In the genomic region with DNA sequence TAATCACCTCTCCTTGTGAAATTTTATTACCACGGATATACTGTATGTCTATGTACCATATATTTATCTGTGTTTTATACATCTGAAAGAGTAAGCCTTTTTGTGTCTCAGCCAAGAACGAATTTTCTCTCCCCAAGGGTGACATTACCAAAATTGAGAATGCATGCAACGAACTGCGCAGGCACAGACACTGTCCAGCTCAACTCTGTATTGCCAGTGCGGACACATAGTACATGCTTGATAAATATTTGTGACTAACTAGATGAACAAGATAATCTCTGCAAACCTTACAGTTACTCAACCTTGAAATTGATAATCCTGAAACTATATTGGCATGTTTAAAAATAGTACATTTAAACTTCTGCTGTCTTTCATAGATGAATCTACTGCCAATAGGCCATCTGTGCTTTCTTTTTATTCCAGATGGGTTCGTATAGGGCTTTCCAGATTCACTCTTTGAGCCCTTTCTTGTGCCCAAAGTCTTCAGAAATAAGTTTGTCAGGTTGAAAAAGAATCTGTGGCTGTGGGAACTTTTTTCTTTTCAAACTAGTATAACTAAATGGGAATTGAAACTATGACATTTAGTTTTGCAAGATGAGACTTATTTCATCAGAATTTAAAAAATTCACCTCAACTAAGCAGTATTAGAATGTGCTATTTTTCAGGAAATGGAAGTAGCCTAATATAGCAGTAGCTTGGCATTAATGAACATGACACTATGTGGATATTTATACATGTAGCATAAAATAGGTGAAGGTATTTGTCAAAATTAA, we compare ENCODE assay signal across 1 cellular context.
TF ChIP-seq lines count a peak whose summit lies in the region.

No MANE protein-coding gene starts in this region.

TF ChIP-seq in GM12878, 131 proteins besides CTCF, POLR2A, EP300 and RAD21 (continued from another document and continues in another):
- TF ChIP-seq, protein P1, sequence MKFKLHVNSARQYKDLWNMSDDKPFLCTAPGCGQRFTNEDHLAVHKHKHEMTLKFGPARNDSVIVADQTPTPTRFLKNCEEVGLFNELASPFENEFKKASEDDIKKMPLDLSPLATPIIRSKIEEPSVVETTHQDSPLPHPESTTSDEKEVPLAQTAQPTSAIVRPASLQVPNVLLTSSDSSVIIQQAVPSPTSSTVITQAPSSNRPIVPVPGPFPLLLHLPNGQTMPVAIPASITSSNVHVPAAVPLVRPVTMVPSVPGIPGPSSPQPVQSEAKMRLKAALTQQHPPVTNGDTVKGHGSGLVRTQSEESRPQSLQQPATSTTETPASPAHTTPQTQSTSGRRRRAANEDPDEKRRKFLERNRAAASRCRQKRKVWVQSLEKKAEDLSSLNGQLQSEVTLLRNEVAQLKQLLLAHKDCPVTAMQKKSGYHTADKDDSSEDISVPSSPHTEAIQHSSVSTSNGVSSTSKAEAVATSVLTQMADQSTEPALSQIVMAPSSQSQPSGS (IDR thresholded peaks at IDR 0.05; ENCODE audit: low read length) = peak; percentile 88
- TF ChIP-seq RCOR1 (conservative IDR thresholded peaks at IDR 0.05; ENCODE audit: low read depth, low read length) (no peak), YY1 (IDR thresholded peaks at IDR 0.05; ENCODE audit: low read depth, low read length) (no peak), ESRRA (IDR thresholded peaks at IDR 0.05; ENCODE audit: low read length) (0 out of 2 replicates have a peak, but pooled peaks have one; percentile 59), KLF5 (IDR thresholded peaks at IDR 0.05; ENCODE audit: partially characterized antibody) (no peak), KAT2A (conservative IDR thresholded peaks at IDR 0.05; ENCODE audit: control insufficient read depth, low read depth, low read length) (no peak), ZNF622 (IDR thresholded peaks at IDR 0.05) (no peak), NFYA (IDR thresholded peaks at IDR 0.05; ENCODE audit: borderline replicate concordance, low read depth, low read length) (no peak), EED (IDR thresholded peaks at IDR 0.05; ENCODE audit: low read depth) (no peak), EZH2 (IDR thresholded peaks at IDR 0.05; ENCODE audit: borderline replicate concordance, control insufficient read depth, low read depth, low read length) (no peak), CHD4 (IDR thresholded peaks at IDR 0.05) (no peak), MYB (IDR thresholded peaks at IDR 0.05; ENCODE audit: borderline replicate concordance, low read depth, low read length) (no peak), IRF3 (IDR thresholded peaks at IDR 0.05) (no peak), JUNB (IDR thresholded peaks at IDR 0.05) (peak; percentile 66), STAT3 (IDR thresholded peaks at IDR 0.05; ENCODE audit: low read depth, low read length) (no peak), ZNF217 (IDR thresholded peaks at IDR 0.05) (no peak), SRF (IDR thresholded peaks at IDR 0.05; ENCODE audit: low read depth in 2 of 2, low read length in 2 of 2) (peak in 1 of 2 experiments; percentile 52; a peak in 1 of 4 replicates), WRNIP1 (IDR thresholded peaks at IDR 0.05; ENCODE audit: borderline replicate concordance, low read depth, low read length) (no peak), MTA3 (IDR thresholded peaks at IDR 0.05; ENCODE audit: borderline replicate concordance, low read length) (no peak), YBX1 (IDR thresholded peaks at IDR 0.05) (no peak), NR2C2 (IDR thresholded peaks at IDR 0.05; ENCODE audit: borderline replicate concordance, control insufficient read depth, insufficient read length, low read depth) (no peak), HDAC2 (IDR thresholded peaks at IDR 0.05) (no peak), BMI1 (IDR thresholded peaks at IDR 0.05; ENCODE audit: borderline replicate concordance) (no peak), MLLT1 (IDR thresholded peaks at IDR 0.05) (no peak), CEBPB (IDR thresholded peaks at IDR 0.05; ENCODE audit: borderline replicate concordance in 1 of 2, low read depth in 2 of 2, low read length in 2 of 2) (peak in 1 of 2 experiments; percentile 23; a peak in 1 of 4 replicates), TCF12 (IDR thresholded peaks at IDR 0.05; ENCODE audit: low read depth, low read length) (no peak), POLR2AphosphoS2 (IDR thresholded peaks at IDR 0.05; ENCODE audit: low read depth, low read length) (no peak), POLR2AphosphoS5 (IDR thresholded peaks at IDR 0.05; ENCODE audit: low read length) (no peak), TARDBP (IDR thresholded peaks at IDR 0.05; ENCODE audit: borderline replicate concordance) (no peak), MEF2B (IDR thresholded peaks at IDR 0.05; ENCODE audit: partially characterized antibody, poor library complexity, severe bottlenecking) (peak; percentile 68), ZBED1 (IDR thresholded peaks at IDR 0.05; ENCODE audit: borderline replicate concordance) (peak; percentile 83), ZNF592 (IDR thresholded peaks at IDR 0.05) (no peak), PBX3 (IDR thresholded peaks at IDR 0.05; ENCODE audit: insufficient replicate concordance, low read depth, low read length) (no peak), KDM1A (IDR thresholded peaks at IDR 0.05; ENCODE audit: borderline replicate concordance) (no peak), IRF4 (IDR thresholded peaks at IDR 0.05; ENCODE audit: low read depth, low read length) (0 out of 2 replicates have a peak, but pooled peaks have one; percentile 6), ATF3 (IDR thresholded peaks at IDR 0.05; ENCODE audit: borderline replicate concordance, extremely low read depth, low read depth, low read length) (no peak)
- TF ChIP-seq, protein P2, sequence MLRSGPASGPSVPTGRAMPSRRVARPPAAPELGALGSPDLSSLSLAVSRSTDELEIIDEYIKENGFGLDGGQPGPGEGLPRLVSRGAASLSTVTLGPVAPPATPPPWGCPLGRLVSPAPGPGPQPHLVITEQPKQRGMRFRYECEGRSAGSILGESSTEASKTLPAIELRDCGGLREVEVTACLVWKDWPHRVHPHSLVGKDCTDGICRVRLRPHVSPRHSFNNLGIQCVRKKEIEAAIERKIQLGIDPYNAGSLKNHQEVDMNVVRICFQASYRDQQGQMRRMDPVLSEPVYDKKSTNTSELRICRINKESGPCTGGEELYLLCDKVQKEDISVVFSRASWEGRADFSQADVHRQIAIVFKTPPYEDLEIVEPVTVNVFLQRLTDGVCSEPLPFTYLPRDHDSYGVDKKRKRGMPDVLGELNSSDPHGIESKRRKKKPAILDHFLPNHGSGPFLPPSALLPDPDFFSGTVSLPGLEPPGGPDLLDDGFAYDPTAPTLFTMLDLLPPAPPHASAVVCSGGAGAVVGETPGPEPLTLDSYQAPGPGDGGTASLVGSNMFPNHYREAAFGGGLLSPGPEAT (IDR thresholded peaks at IDR 0.05; ENCODE audit: low read depth) = peak; percentile 52; the same call in 1 of the 2 replicates
- TF ChIP-seq, protein P3, sequence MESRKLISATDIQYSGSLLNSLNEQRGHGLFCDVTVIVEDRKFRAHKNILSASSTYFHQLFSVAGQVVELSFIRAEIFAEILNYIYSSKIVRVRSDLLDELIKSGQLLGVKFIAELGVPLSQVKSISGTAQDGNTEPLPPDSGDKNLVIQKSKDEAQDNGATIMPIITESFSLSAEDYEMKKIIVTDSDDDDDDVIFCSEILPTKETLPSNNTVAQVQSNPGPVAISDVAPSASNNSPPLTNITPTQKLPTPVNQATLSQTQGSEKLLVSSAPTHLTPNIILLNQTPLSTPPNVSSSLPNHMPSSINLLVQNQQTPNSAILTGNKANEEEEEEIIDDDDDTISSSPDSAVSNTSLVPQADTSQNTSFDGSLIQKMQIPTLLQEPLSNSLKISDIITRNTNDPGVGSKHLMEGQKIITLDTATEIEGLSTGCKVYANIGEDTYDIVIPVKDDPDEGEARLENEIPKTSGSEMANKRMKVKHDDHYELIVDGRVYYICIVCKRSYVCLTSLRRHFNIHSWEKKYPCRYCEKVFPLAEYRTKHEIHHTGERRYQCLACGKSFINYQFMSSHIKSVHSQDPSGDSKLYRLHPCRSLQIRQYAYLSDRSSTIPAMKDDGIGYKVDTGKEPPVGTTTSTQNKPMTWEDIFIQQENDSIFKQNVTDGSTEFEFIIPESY (IDR thresholded peaks at IDR 0.05) = no peak
- TF ChIP-seq, protein P4, sequence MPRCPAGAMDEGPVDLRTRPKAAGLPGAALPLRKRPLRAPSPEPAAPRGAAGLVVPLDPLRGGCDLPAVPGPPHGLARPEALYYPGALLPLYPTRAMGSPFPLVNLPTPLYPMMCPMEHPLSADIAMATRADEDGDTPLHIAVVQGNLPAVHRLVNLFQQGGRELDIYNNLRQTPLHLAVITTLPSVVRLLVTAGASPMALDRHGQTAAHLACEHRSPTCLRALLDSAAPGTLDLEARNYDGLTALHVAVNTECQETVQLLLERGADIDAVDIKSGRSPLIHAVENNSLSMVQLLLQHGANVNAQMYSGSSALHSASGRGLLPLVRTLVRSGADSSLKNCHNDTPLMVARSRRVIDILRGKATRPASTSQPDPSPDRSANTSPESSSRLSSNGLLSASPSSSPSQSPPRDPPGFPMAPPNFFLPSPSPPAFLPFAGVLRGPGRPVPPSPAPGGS (IDR thresholded peaks at IDR 0.05; ENCODE audit: borderline replicate concordance, insufficient read depth, low read depth, low read length, poor library complexity, severe bottlenecking) = no peak
- TF ChIP-seq, protein P5, sequence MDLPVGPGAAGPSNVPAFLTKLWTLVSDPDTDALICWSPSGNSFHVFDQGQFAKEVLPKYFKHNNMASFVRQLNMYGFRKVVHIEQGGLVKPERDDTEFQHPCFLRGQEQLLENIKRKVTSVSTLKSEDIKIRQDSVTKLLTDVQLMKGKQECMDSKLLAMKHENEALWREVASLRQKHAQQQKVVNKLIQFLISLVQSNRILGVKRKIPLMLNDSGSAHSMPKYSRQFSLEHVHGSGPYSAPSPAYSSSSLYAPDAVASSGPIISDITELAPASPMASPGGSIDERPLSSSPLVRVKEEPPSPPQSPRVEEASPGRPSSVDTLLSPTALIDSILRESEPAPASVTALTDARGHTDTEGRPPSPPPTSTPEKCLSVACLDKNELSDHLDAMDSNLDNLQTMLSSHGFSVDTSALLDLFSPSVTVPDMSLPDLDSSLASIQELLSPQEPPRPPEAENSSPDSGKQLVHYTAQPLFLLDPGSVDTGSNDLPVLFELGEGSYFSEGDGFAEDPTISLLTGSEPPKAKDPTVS (IDR thresholded peaks at IDR 0.05; ENCODE audit: low read depth, low read length) = no peak
- TF ChIP-seq, protein P6, sequence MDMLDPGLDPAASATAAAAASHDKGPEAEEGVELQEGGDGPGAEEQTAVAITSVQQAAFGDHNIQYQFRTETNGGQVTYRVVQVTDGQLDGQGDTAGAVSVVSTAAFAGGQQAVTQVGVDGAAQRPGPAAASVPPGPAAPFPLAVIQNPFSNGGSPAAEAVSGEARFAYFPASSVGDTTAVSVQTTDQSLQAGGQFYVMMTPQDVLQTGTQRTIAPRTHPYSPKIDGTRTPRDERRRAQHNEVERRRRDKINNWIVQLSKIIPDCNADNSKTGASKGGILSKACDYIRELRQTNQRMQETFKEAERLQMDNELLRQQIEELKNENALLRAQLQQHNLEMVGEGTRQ (IDR thresholded peaks at IDR 0.05; ENCODE audit: borderline replicate concordance, low read depth, low read length) = no peak
